In the genomic region with DNA sequence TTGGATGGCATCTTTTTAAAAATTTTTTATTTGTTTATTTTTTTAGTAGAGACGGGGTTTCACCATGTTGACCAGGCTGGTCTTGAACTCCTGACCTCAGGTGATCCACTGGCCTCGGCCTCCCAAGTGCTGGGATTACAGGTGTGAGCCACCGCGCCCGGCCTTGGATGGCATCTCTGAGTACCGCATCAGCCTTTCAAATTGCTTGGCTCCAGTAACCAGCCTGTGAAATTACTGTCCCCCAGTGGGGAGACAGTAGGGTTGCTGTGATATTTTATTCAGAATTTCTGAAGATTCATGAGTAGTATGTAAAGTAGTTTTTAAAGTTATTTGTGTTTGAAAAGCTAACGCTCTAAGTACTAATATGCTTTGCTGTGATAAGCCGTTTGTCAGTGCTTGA, we compare ENCODE assay signal across 9 cellular contexts. TPM values are rescaled to one million over a fixed set of nuclear protein-coding genes. Genes with fewer than 3 reads are reported as not detected.
DNase-seq lines count a peak whose midpoint lies in the region; ATAC-seq and TF ChIP-seq lines count a peak whose summit lies in the region.
"Had no signal": no experiment of that assay in that cellular context is flagged by ENCODE, and none has a peak within 500 bp of the region (broad histone marks: within the 10 kb centered on the region; RNA-seq: fewer than 3 reads in every experiment).

No MANE protein-coding gene starts in this region.

- TF ChIP-seq RAD21 in liver (IDR thresholded peaks at IDR 0.05): no peak

- H3K27me3 ChIP-seq in liver (ENCODE audit: control insufficient read depth in 4 of 4, insufficient read depth in 4 of 4, low read length in 3 of 4): no peaks in the 10 kb centered on the region
- H3K27me3 ChIP-seq in upper lobe of left lung: no peaks in the 10 kb centered on the region

- intact Hi-C loops in activated T-helper 1 cell treated with anti-CD3 and anti-CD28 coated beads, Interleukin-12 subunit alpha, Interleukin-12 subunit beta, Interleukin-2, Interleukin-4 antibody, amounts not matched to agents 30 ng/mL and 10 ng/mL and 1 ng/mL, durations not matched to agents 14 hours and 24 hours and 36 hours (cut with micrococcal nuclease): loop anchor here (1.0 to 5.0 kb wide), 4 partner anchors 7 to 1571 kb away; a partner anchor contains a TSS
- intact Hi-C loops in sciatic nerve (cut with DNase I): loop anchor here (10.0 kb wide), 1 partner anchor 618 kb away; no protein-coding TSS in a partner anchor

- peaks cover 5% of the 10 kb centered on the region for H3K9me3 Mint-ChIP-seq in activated naive CD4-positive, alpha-beta T cell treated with anti-CD3 and anti-CD28 coated beads, Interleukin-2, amount 50 U/mL, for 24 hours
- H3K9me3 Mint-ChIP-seq in activated T-helper 1 cell treated with anti-CD3 and anti-CD28 coated beads, Interleukin-12 subunit alpha, Interleukin-12 subunit beta, Interleukin-2, Interleukin-4 antibody, amounts not matched to agents 30 ng/mL and 10 ng/mL and 1 ng/mL, durations not matched to agents 14 hours and 24 hours and 36 hours: no peaks in the 10 kb centered on the region

- no peak for TF ChIP-seq POLR2A in upper lobe of left lung (IDR thresholded peaks at IDR 0.05)

- H3K4me1 ChIP-seq in liver (ENCODE audit: control insufficient read depth in 4 of 4, insufficient read depth in 4 of 4, low read length in 3 of 4) (peaks cover 1 to 23% (median 16%) of the 10 kb centered on the region in 4 donors), upper lobe of left lung (peaks cover 17 to 19% (median 18%) of the 10 kb centered on the region in 4 donors)

- ATAC-seq in upper lobe of left lung (ENCODE audit: low FRiP score in 2 of 2): no peak
- ATAC-seq in sciatic nerve: no peak
- ATAC-seq in left lobe of liver: no peak

- H3K36me3 ChIP-seq in liver (ENCODE audit: control insufficient read depth in 4 of 4, insufficient read depth in 3 of 4, low read depth in 1 of 4, low read length in 3 of 4) (peaks cover 2 to 17% (median 13%) of the 10 kb centered on the region in 4 donors), upper lobe of left lung (peaks cover 6 to 34% (median 19%) of the 10 kb centered on the region in 4 donors)

- peak overlapping the region; percentile 91 to 92 for H3K27ac ChIP-seq in liver (ENCODE audit: low read depth in 1 of 2, low read length in 2 of 2)
- H3K27ac ChIP-seq in upper lobe of left lung: peak overlapping the region in 2 of 4 donors; percentile 88 to 92

- TF ChIP-seq CTCF in liver (IDR thresholded peaks at IDR 0.05; ENCODE audit: low read depth, low read length, missing input control) (no peak), upper lobe of left lung (IDR thresholded peaks at IDR 0.05) (no peak)

- H3K4me3 ChIP-seq in liver (ENCODE audit: low read depth in 1 of 3, low read length in 3 of 3): peak overlapping the region; percentile 74 to 100 (median 89)
- peak overlapping the region in 3 of 4 donors; percentile 78 to 96 (median 93) for H3K4me3 ChIP-seq in upper lobe of left lung

- H3K36me3 Mint-ChIP-seq in activated naive CD4-positive, alpha-beta T cell treated with anti-CD3 and anti-CD28 coated beads, Interleukin-2, amount 50 U/mL, for 24 hours: peaks cover 5% of the 10 kb centered on the region
- peaks cover 18% of the 10 kb centered on the region for H3K36me3 Mint-ChIP-seq in activated T-helper 1 cell treated with anti-CD3 and anti-CD28 coated beads, Interleukin-12 subunit alpha, Interleukin-12 subunit beta, Interleukin-2, Interleukin-4 antibody, amounts not matched to agents 30 ng/mL and 10 ng/mL and 1 ng/mL, durations not matched to agents 14 hours and 24 hours and 36 hours (ENCODE audit: low read depth)

- peaks cover 52% of the 10 kb centered on the region for H3K4me1 Mint-ChIP-seq in activated naive CD4-positive, alpha-beta T cell treated with anti-CD3 and anti-CD28 coated beads, Interleukin-2, amount 50 U/mL, for 24 hours
- peaks cover 24% of the 10 kb centered on the region for H3K4me1 Mint-ChIP-seq in activated T-helper 1 cell treated with anti-CD3 and anti-CD28 coated beads, Interleukin-12 subunit alpha, Interleukin-12 subunit beta, Interleukin-2, Interleukin-4 antibody, amounts not matched to agents 30 ng/mL and 10 ng/mL and 1 ng/mL, durations not matched to agents 14 hours and 24 hours and 36 hours (ENCODE audit: low read depth)

- no peak for TF ChIP-seq EP300 in upper lobe of left lung (IDR thresholded peaks at IDR 0.05)

- H3K9ac ChIP-seq in liver (ENCODE audit: low read depth in 1 of 2, low read length in 2 of 2): peak overlapping the region; percentile 86 to 92

- 62% methylated on average over 8 of the region's 8 CpGs for WGBS in liver
- WGBS in upper lobe of left lung, 2 donors: 65 to 66% methylated on average over 8 of the region's 8 CpGs

- no peak for DNase-seq in activated naive CD4-positive, alpha-beta T cell treated with Interleukin-2 at 50 U/mL for 16 hours
- DNase-seq in activated T-helper 1 cell treated with anti-CD3 and anti-CD28 coated beads, Interleukin-12 subunit alpha, Interleukin-12 subunit beta, Interleukin-2, Interleukin-4 antibody, amounts not matched to agents 30 ng/mL and 10 ng/mL and 1 ng/mL, durations not matched to agents 14 hours and 24 hours and 36 hours (ENCODE audit: low spot score): no peak
- DNase-seq in upper lobe of left lung: peak in 1 of 2 donors; percentile 46
- no peak for DNase-seq in SHP77 (lab: John Stamatoyannopoulos, UW)
- DNase-seq in sciatic nerve (ENCODE audit: low spot score): no peak
- no peak for DNase-seq in left lobe of liver (ENCODE audit: low spot score)
- DNase-seq: amygdala had no signal

- no peaks in the 10 kb centered on the region for H3K9me3 ChIP-seq in liver (ENCODE audit: control insufficient read depth in 4 of 4, low read length in 3 of 4)
- no peaks in the 10 kb centered on the region for H3K9me3 ChIP-seq in upper lobe of left lung

- peak overlapping the region; percentile 87 for H3K27ac Mint-ChIP-seq in activated naive CD4-positive, alpha-beta T cell treated with anti-CD3 and anti-CD28 coated beads, Interleukin-2, amount 50 U/mL, for 24 hours
- H3K27ac Mint-ChIP-seq in activated T-helper 1 cell treated with anti-CD3 and anti-CD28 coated beads, Interleukin-12 subunit alpha, Interleukin-12 subunit beta, Interleukin-2, Interleukin-4 antibody, amounts not matched to agents 30 ng/mL and 10 ng/mL and 1 ng/mL, durations not matched to agents 14 hours and 24 hours and 36 hours: peak overlapping the region; percentile 76

- peak overlapping the region; percentile 92 for H3K4me3 Mint-ChIP-seq in activated naive CD4-positive, alpha-beta T cell treated with anti-CD3 and anti-CD28 coated beads, Interleukin-2, amount 50 U/mL, for 24 hours
- H3K4me3 Mint-ChIP-seq in activated T-helper 1 cell treated with anti-CD3 and anti-CD28 coated beads, Interleukin-12 subunit alpha, Interleukin-12 subunit beta, Interleukin-2, Interleukin-4 antibody, amounts not matched to agents 30 ng/mL and 10 ng/mL and 1 ng/mL, durations not matched to agents 14 hours and 24 hours and 36 hours: peak overlapping the region; percentile 83

- H3K27me3 Mint-ChIP-seq in activated naive CD4-positive, alpha-beta T cell treated with anti-CD3 and anti-CD28 coated beads, Interleukin-2, amount 50 U/mL, for 24 hours: no peaks in the 10 kb centered on the region
- no peaks in the 10 kb centered on the region for H3K27me3 Mint-ChIP-seq in activated T-helper 1 cell treated with anti-CD3 and anti-CD28 coated beads, Interleukin-12 subunit alpha, Interleukin-12 subunit beta, Interleukin-2, Interleukin-4 antibody, amounts not matched to agents 30 ng/mL and 10 ng/mL and 1 ng/mL, durations not matched to agents 14 hours and 24 hours and 36 hours (ENCODE audit: insufficient read depth)

TF ChIP-seq in liver, 16 proteins besides CTCF, POLR2A, EP300 and RAD21:
- no peak for TF ChIP-seq SP1 (IDR thresholded peaks at IDR 0.05)
- TF ChIP-seq, protein P1, sequence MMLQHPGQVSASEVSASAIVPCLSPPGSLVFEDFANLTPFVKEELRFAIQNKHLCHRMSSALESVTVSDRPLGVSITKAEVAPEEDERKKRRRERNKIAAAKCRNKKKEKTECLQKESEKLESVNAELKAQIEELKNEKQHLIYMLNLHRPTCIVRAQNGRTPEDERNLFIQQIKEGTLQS (IDR thresholded peaks at IDR 0.05): no peak
- TF ChIP-seq, protein P2, sequence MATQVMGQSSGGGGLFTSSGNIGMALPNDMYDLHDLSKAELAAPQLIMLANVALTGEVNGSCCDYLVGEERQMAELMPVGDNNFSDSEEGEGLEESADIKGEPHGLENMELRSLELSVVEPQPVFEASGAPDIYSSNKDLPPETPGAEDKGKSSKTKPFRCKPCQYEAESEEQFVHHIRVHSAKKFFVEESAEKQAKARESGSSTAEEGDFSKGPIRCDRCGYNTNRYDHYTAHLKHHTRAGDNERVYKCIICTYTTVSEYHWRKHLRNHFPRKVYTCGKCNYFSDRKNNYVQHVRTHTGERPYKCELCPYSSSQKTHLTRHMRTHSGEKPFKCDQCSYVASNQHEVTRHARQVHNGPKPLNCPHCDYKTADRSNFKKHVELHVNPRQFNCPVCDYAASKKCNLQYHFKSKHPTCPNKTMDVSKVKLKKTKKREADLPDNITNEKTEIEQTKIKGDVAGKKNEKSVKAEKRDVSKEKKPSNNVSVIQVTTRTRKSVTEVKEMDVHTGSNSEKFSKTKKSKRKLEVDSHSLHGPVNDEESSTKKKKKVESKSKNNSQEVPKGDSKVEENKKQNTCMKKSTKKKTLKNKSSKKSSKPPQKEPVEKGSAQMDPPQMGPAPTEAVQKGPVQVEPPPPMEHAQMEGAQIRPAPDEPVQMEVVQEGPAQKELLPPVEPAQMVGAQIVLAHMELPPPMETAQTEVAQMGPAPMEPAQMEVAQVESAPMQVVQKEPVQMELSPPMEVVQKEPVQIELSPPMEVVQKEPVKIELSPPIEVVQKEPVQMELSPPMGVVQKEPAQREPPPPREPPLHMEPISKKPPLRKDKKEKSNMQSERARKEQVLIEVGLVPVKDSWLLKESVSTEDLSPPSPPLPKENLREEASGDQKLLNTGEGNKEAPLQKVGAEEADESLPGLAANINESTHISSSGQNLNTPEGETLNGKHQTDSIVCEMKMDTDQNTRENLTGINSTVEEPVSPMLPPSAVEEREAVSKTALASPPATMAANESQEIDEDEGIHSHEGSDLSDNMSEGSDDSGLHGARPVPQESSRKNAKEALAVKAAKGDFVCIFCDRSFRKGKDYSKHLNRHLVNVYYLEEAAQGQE (IDR thresholded peaks at IDR 0.05): no peak

RNA-seq across cellular contexts. Expression of a gene that starts 1.2 kb away (rescaled TPM):
- 40.3 and 41.2 TPM in 2 replicates for total RNA-seq in activated T-helper 1 cell treated with anti-CD3 and anti-CD28 coated beads, Interleukin-12 subunit alpha, Interleukin-12 subunit beta, Interleukin-2, Interleukin-4 antibody, amounts not matched to agents 30 ng/mL and 10 ng/mL and 1 ng/mL, durations not matched to agents 14 hours and 24 hours and 36 hours
- total RNA-seq in liver (10 to 100 TPM; 14.0 to 27.9 TPM), upper lobe of left lung (10 to 100 TPM; 37.0 to 80.0 (median 50.0) TPM), sciatic nerve (48.5 TPM), left lobe of liver (19.0 TPM)
- polyA plus RNA-seq in liver: 10 to 100 TPM; 18.7 to 19.0 TPM
